ENCODE assay signal across 7 cellular contexts in genomic region chr17:16689731-16690281, GRCh38. TPM values are rescaled to one million over a fixed set of nuclear protein-coding genes. Genes with fewer than 3 reads are reported as not detected.
DNase-seq lines count a peak whose midpoint lies in the region; ATAC-seq and TF ChIP-seq lines count a peak whose summit lies in the region.
"Not testable (repeated sequence)": the region's sequence is repeated elsewhere in the genome, so short reads cannot be mapped to it uniquely, and the experiment has no call there.

Gene CCDC144A, plus strand, starts transcription at chr17:16690241. Its CDS starts 160 bp downstream, at chr17:16690401.

- not testable (repeated sequence) for ATAC-seq in PC-3
- ATAC-seq in natural killer cell treated with Interleukin-12 subunit alpha and Interleukin-12 subunit beta and Interleukin-15 and Interleukin-18, amount 100 ng/mL, for 72 hours, result peak; percentile 51 to 67

- not testable (repeated sequence) for H3K4me3 ChIP-seq in PC-3 (ENCODE audit: low read length)
- peak within 1 kb of the TSS in 1 of 2 donors; percentile 20 for H3K4me3 ChIP-seq in ascending aorta

- H3K4me3 Mint-ChIP-seq in activated CD4-positive, alpha-beta memory T cell treated with anti-CD3 and anti-CD28 coated beads, Interleukin-2, amount 10 ng/mL, durations not matched to agents 7 days and 5 days; natural killer cell treated with Interleukin-12 subunit alpha and Interleukin-12 subunit beta and Interleukin-15 and Interleukin-18, amount 100 ng/mL, for 72 hours: not testable (repeated sequence)

- H3K27ac ChIP-seq in PC-3 (ENCODE audit: low read length); ascending aorta: not testable (repeated sequence)

- H3K9ac ChIP-seq in PC-3 (ENCODE audit: low read length), result not testable (repeated sequence)

- TF ChIP-seq CTCF in GM12874 (IDR thresholded peaks at IDR 0.05; ENCODE audit: insufficient read depth, low read depth, low read length) (peak; percentile 84), PC-3 (conservative IDR thresholded peaks at IDR 0.05; ENCODE audit: low read depth, low read length) (peak; percentile 69), ascending aorta (IDR thresholded peaks at IDR 0.05) (peak; percentile 23 to 57 (median 26))

- not testable (repeated sequence) for H4K20me1 ChIP-seq in PC-3 (ENCODE audit: low read length)

- not testable (repeated sequence) for H3F3A ChIP-seq in PC-3 (ENCODE audit: low read length, unreplicated experiment)

- not testable (repeated sequence) for H3K9me3 Mint-ChIP-seq in activated CD4-positive, alpha-beta memory T cell treated with anti-CD3 and anti-CD28 coated beads, Interleukin-2, amount 10 ng/mL, durations not matched to agents 7 days and 5 days; natural killer cell treated with Interleukin-12 subunit alpha and Interleukin-12 subunit beta and Interleukin-15 and Interleukin-18, amount 100 ng/mL, for 72 hours

- H3K9me2 ChIP-seq in PC-3 (replicated peaks; ENCODE audit: low read length), result not testable (repeated sequence)

- CTCF ChIA-PET in PC-3 (lab: Charles Lee), result not testable (repeated sequence)
- CTCF ChIA-PET in activated CD4-positive, alpha-beta memory T cell treated with anti-CD3 and anti-CD28 coated beads, Interleukin-2, amount 10 ng/mL, durations not matched to agents 7 days and 5 days (lab: Charles Lee), result interaction anchor here (1.0 to 1.8 kb wide), 6 partner anchors 25 to 249 kb away, joined by 3 to 9 read pairs (median 5); no protein-coding TSS in a partner anchor

- H2AFZ ChIP-seq in PC-3 (ENCODE audit: low read length), result not testable (repeated sequence)

- intact Hi-C loops in PC-3 (cut with micrococcal nuclease); ascending aorta (cut with DNase I): not testable (repeated sequence)

- DNase-seq in PC-3; ascending aorta (ENCODE audit: low spot score in 2 of 2): not testable (repeated sequence)
- peak; percentile 62 for DNase-seq in activated CD4-positive, alpha-beta memory T cell treated with anti-CD3 and anti-CD28 coated beads, Interleukin-2, amount 10 ng/mL, durations not matched to agents 7 days and 5 days
- DNase-seq in germinal center (ENCODE audit: low spot score), result peak; percentile 59
- peak; percentile 64 for DNase-seq in natural killer cell treated with Interleukin-12 subunit alpha and Interleukin-12 subunit beta and Interleukin-15 and Interleukin-18, amount 100 ng/mL, for 72 hours (ENCODE audit: low spot score)
- DNase-seq in stimulated activated CD4-positive, alpha-beta T cell treated with anti-CD3 and anti-CD28 coated beads, TNF-alpha, amount 100 ng/mL, for 1 hour (ENCODE audit: low read depth in 3 of 3, low spot score in 1 of 3), result peak in 2 of 3 donors; percentile 41 to 45

- not testable (repeated sequence) for H3K4me2 ChIP-seq in PC-3 (ENCODE audit: low read length)

- not testable (repeated sequence) for H3K36me3 ChIP-seq in PC-3 (ENCODE audit: low read depth, low read length); ascending aorta

- peak within 1 kb of the TSS; percentile 10 for H3K27ac Mint-ChIP-seq in activated CD4-positive, alpha-beta memory T cell treated with anti-CD3 and anti-CD28 coated beads, Interleukin-2, amount 10 ng/mL, durations not matched to agents 7 days and 5 days
- not testable (repeated sequence) for H3K27ac Mint-ChIP-seq in natural killer cell treated with Interleukin-12 subunit alpha and Interleukin-12 subunit beta and Interleukin-15 and Interleukin-18, amount 100 ng/mL, for 72 hours

- H3K4me1 ChIP-seq in PC-3 (ENCODE audit: insufficient read depth, low read length); ascending aorta: not testable (repeated sequence)

- not testable (repeated sequence) for H3K79me2 ChIP-seq in PC-3 (ENCODE audit: low read length)

- not testable (repeated sequence) for H3K9me3 ChIP-seq in PC-3 (ENCODE audit: low read length); ascending aorta

- not testable (repeated sequence) for H3K4me1 Mint-ChIP-seq in activated CD4-positive, alpha-beta memory T cell treated with anti-CD3 and anti-CD28 coated beads, Interleukin-2, amount 10 ng/mL, durations not matched to agents 7 days and 5 days; natural killer cell treated with Interleukin-12 subunit alpha and Interleukin-12 subunit beta and Interleukin-15 and Interleukin-18, amount 100 ng/mL, for 72 hours (ENCODE audit: low read depth in 2 of 2)

- not testable (repeated sequence) for BruUV-seq in PC-3 (replicated peaks; lab: Mats Ljungman, UMichigan)

- not testable (repeated sequence) for H3K36me3 Mint-ChIP-seq in activated CD4-positive, alpha-beta memory T cell treated with anti-CD3 and anti-CD28 coated beads, Interleukin-2, amount 10 ng/mL, durations not matched to agents 7 days and 5 days (ENCODE audit: low read depth); natural killer cell treated with Interleukin-12 subunit alpha and Interleukin-12 subunit beta and Interleukin-15 and Interleukin-18, amount 100 ng/mL, for 72 hours

- not testable (repeated sequence) for H3K27me3 ChIP-seq in PC-3 (ENCODE audit: low read length); ascending aorta

- not testable (repeated sequence) for H3K27me3 Mint-ChIP-seq in activated CD4-positive, alpha-beta memory T cell treated with anti-CD3 and anti-CD28 coated beads, Interleukin-2, amount 10 ng/mL, durations not matched to agents 7 days and 5 days; natural killer cell treated with Interleukin-12 subunit alpha and Interleukin-12 subunit beta and Interleukin-15 and Interleukin-18, amount 100 ng/mL, for 72 hours

- POLR2A ChIA-PET in PC-3 (lab: Charles Lee; ENCODE audit: unreplicated experiment); activated CD4-positive, alpha-beta memory T cell treated with anti-CD3 and anti-CD28 coated beads, Interleukin-2, amount 10 ng/mL, durations not matched to agents 7 days and 5 days (lab: Charles Lee): not testable (repeated sequence)

RNA-seq across cellular contexts. Expression of gene CCDC144A, which starts in this region (rescaled TPM):
- total RNA-seq in PC-3 (2014; rRNA removed), result 0.15 and 0.17 TPM in 2 replicates
- 1 to 10 TPM; 5.3 to 5.8 TPM for total RNA-seq in activated CD4-positive, alpha-beta memory T cell treated with anti-CD3 and anti-CD28 coated beads, Interleukin-2, amount 10 ng/mL, durations not matched to agents 7 days and 5 days
- 0.43 TPM for total RNA-seq in ascending aorta
- total RNA-seq in natural killer cell treated with Interleukin-12 subunit alpha and Interleukin-12 subunit beta and Interleukin-15 and Interleukin-18, amount 100 ng/mL, for 72 hours, result 1 to 10 TPM; 1.5 to 6.1 TPM

Comparison
In these comparisons a context has a peak if more than half of its experiments do, and no peak if none do; other contexts are left out.
1. CTCF ChIP-seq: peak in every context shown above with its lines; median percentile 84 in GM12874; 69 in PC-3; 26 in ascending aorta.